1 cellular context compared by ENCODE assay signal in the genomic region with DNA sequence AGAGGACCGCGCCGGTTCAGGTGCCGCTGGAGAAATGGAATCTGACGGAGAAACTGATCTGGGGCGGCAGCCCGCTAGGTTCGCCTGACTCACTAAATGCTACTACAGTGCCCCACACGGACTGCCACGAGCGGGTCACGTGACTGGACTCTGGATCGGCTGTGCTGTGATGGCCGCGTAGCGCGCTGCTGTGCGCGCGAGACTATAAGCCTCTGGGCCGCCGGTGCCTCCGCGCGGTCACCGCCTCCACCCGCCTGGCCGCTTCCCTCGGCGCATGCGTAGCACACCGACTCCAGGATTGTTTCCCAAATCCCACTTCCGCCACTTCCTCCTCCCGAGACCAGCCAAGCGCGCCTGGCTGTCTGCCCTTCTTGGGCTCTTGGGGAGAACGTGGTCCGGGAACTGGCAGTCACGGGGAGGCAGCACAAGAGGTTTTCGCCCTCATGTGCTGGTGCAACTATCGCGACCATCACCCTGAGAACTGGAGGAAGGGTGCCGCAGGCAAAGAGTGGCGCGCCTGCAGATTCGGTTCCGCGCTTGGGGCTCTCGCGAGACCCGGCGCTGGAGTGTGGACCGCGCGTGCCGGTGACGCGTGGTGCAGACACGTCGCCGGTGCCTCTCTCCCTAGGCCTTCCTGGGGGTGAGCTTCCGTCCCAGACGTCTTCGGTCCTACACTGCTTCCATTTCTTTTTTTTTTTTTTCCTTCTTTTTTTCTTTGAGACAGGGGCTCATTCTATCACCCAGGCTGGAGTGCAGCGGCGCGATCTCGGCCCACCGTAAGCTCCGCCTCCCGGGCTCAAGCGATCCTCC.
TF ChIP-seq lines count a peak whose summit lies in the region.

No MANE protein-coding gene starts in this region.

TF ChIP-seq in GM12878, 131 proteins besides CTCF, POLR2A, EP300 and RAD21 (continued from another document):
- TF ChIP-seq, protein P1, sequence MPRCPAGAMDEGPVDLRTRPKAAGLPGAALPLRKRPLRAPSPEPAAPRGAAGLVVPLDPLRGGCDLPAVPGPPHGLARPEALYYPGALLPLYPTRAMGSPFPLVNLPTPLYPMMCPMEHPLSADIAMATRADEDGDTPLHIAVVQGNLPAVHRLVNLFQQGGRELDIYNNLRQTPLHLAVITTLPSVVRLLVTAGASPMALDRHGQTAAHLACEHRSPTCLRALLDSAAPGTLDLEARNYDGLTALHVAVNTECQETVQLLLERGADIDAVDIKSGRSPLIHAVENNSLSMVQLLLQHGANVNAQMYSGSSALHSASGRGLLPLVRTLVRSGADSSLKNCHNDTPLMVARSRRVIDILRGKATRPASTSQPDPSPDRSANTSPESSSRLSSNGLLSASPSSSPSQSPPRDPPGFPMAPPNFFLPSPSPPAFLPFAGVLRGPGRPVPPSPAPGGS (IDR thresholded peaks at IDR 0.05; ENCODE audit: borderline replicate concordance, insufficient read depth, low read depth, low read length, poor library complexity, severe bottlenecking), result peak; percentile 54
- TF ChIP-seq, protein P2, sequence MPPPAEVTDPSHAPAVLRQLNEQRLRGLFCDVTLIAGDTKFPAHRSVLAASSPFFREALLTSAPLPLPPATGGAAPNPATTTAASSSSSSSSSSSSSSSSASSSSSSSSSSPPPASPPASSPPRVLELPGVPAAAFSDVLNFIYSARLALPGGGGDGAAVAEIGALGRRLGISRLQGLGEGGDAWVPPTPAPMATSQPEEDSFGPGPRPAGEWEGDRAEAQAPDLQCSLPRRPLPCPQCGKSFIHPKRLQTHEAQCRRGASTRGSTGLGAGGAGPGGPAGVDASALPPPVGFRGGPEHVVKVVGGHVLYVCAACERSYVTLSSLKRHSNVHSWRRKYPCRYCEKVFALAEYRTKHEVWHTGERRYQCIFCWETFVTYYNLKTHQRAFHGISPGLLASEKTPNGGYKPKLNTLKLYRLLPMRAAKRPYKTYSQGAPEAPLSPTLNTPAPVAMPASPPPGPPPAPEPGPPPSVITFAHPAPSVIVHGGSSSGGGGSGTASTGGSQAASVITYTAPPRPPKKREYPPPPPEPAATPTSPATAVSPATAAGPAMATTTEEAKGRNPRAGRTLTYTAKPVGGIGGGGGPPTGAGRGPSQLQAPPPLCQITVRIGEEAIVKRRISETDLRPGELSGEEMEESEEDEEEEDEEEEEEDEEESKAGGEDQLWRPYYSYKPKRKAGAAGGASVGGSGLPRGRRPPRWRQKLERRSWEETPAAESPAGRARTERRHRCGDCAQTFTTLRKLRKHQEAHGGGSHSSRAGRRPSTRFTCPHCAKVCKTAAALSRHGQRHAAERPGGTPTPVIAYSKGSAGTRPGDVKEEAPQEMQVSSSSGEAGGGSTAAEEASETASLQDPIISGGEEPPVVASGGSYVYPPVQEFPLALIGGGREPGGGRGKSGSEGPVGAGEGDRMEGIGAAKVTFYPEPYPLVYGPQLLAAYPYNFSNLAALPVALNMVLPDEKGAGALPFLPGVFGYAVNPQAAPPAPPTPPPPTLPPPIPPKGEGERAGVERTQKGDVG (CRISPR knock-in tag; IDR thresholded peaks at IDR 0.05), result peak; percentile 93
- TF ChIP-seq FOXM1 (IDR thresholded peaks at IDR 0.05; ENCODE audit: low read depth, low read length) (no peak), MEF2B (IDR thresholded peaks at IDR 0.05; ENCODE audit: partially characterized antibody, poor library complexity, severe bottlenecking) (peak; percentile 86), STAT1 (conservative IDR thresholded peaks at IDR 0.05) (peak; percentile 85), SRF (IDR thresholded peaks at IDR 0.05; ENCODE audit: low read depth in 2 of 2, low read length in 2 of 2) (no peak), ZNF24 (IDR thresholded peaks at IDR 0.05) (no peak), POLR2AphosphoS5 (IDR thresholded peaks at IDR 0.05; ENCODE audit: low read length) (peak; percentile 98), HSF1 (IDR thresholded peaks at IDR 0.05; ENCODE audit: low read depth, low read length) (no peak), SIN3A (IDR thresholded peaks at IDR 0.05; ENCODE audit: low read depth, low read length) (peak; percentile 21), YY1 (IDR thresholded peaks at IDR 0.05; ENCODE audit: low read depth, low read length) (peak; percentile 79), IRF5 (IDR thresholded peaks at IDR 0.05; ENCODE audit: borderline replicate concordance) (peak; percentile 92), SUPT20H (IDR thresholded peaks at IDR 0.05; ENCODE audit: borderline replicate concordance, control insufficient read depth, low read depth, low read length) (no peak), CHD1 (IDR thresholded peaks at IDR 0.05; ENCODE audit: low read depth, low read length) (no peak), TBL1XR1 (IDR thresholded peaks at IDR 0.05; ENCODE audit: low read depth, low read length) (no peak; the same call in 1 of the 2 replicates), NBN (IDR thresholded peaks at IDR 0.05) (peak; percentile 97), JUNB (IDR thresholded peaks at IDR 0.05) (no peak), ZNF217 (IDR thresholded peaks at IDR 0.05) (no peak), MEF2A (IDR thresholded peaks at IDR 0.05; ENCODE audit: insufficient read depth, low read depth, low read length) (0 out of 2 replicates have a peak, but pooled peaks have one; percentile 43), KAT2A (conservative IDR thresholded peaks at IDR 0.05; ENCODE audit: control insufficient read depth, low read depth, low read length) (no peak), CHD4 (IDR thresholded peaks at IDR 0.05) (no peak), NFXL1 (IDR thresholded peaks at IDR 0.05; ENCODE audit: borderline replicate concordance) (no peak), FOXK2 (IDR thresholded peaks at IDR 0.05) (no peak), BHLHE40 (IDR thresholded peaks at IDR 0.05; ENCODE audit: borderline replicate concordance in 1 of 2, low read depth in 2 of 2, low read length in 1 of 2) (peak; percentile 95 to 99), RUNX3 (IDR thresholded peaks at IDR 0.05; ENCODE audit: low read length) (no peak), IKZF2 (IDR thresholded peaks at IDR 0.05) (peak; percentile 100)
TF ChIP-seq in GM12878: peak in this region for 67.
